ENCODE assay signal across 17 cellular contexts in the genomic region with DNA sequence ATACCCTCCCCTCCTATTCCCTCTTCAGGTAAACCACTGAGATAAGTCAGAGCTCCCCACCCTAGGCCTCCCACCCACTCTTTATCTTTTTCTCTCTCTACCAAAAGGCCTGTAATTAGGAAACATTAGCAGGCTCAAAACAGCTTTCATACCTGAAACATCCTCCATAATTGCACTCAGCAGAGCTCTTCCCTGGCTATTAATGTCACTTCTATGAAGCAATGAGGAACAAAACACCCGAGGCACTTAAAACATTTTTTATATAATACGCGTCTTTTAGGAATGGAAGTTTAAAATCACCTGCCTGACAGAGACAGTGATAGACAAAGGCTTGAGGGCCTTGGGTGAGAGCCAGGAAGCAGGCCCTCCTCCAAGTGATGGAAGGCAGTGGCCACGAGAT.
"Had no signal": no experiment of that assay in that cellular context is flagged by ENCODE, and none has a peak within 500 bp of the region (broad histone marks: within the 10 kb centered on the region; RNA-seq: fewer than 3 reads in every experiment).

No MANE protein-coding gene starts in this region.

- H3K4me1 Mint-ChIP-seq: activated naive CD8-positive, alpha-beta T cell treated with anti-CD3 and anti-CD28 coated beads, Interleukin-2, amount 50 U/mL, for 24 hours had no signal

- H3K9me3 ChIP-seq: transverse colon, uterus had no signal

- H3K36me3 Mint-ChIP-seq: brain; mesothelial cell of epicardium; natural killer cell treated with Interleukin-12 subunit alpha and Interleukin-12 subunit beta and Interleukin-15 and Interleukin-18, amount 100 ng/mL, for 72 hours had no signal

- H3K27me3 ChIP-seq: transverse colon, uterus had no signal

- DNase-seq: activated CD4-positive, alpha-beta T cell treated with anti-CD3 and anti-CD28 coated beads, Interleukin-2, amount 50 U/mL, for 1 hour; activated CD4-positive, CD25-positive, alpha-beta regulatory T cell treated with anti-CD3 and anti-CD28 coated beads, Interleukin-2, amount 50 U/mL, for 72 hours; activated CD8-positive, alpha-beta memory T cell treated with anti-CD3 and anti-CD28 coated beads, Interleukin-2, amount 50 U/mL, for 4 hours; activated naive CD4-positive, alpha-beta T cell treated with anti-CD3 and anti-CD28 coated beads for 36 hours; activated naive CD8-positive, alpha-beta T cell treated with anti-CD3 and anti-CD28 coated beads, Interleukin-2, amount 50 U/mL, for 24 hours; activated T-cell treated with anti-CD3 and anti-CD28 coated beads, Interleukin-2, amount 50 U/mL, for 4 hours; anterior cingulate cortex; foreskin melanocyte; occipital lobe; stimulated activated CD4-positive, alpha-beta T cell treated with anti-CD3 and anti-CD28 coated beads, Interleukin-2, amount 100 ng/mL, for 24 hours; transverse colon; uterus had no signal

- H3K27ac Mint-ChIP-seq: activated naive CD4-positive, alpha-beta T cell treated with anti-CD3 and anti-CD28 coated beads for 36 hours; activated naive CD8-positive, alpha-beta T cell treated with anti-CD3 and anti-CD28 coated beads, Interleukin-2, amount 50 U/mL, for 24 hours; mesothelial cell of epicardium; natural killer cell treated with Interleukin-12 subunit alpha and Interleukin-12 subunit beta and Interleukin-15 and Interleukin-18, amount 100 ng/mL, for 72 hours; stimulated activated naive CD8-positive, alpha-beta T cell treated with anti-CD3 and anti-CD28 coated beads, Interleukin-15, Interleukin-2, amounts not matched to agents 100 ng/mL and 50 ng/mL, for 24 hours had no signal

- H3K4me1 ChIP-seq: transverse colon, uterus had no signal

- H3K36me3 ChIP-seq: transverse colon, uterus had no signal

- H3K4me3 ChIP-seq: transverse colon, uterus had no signal

- ATAC-seq: activated naive CD8-positive, alpha-beta T cell treated with anti-CD3 and anti-CD28 coated beads, Interleukin-2, amount 50 U/mL, for 24 hours; activated T-cell treated with anti-CD3 and anti-CD28 coated beads, Interleukin-2, amount 50 U/mL, for 4 hours; natural killer cell treated with Interleukin-12 subunit alpha and Interleukin-12 subunit beta and Interleukin-15 and Interleukin-18, amount 100 ng/mL, for 72 hours had no signal

- H3K27ac ChIP-seq: transverse colon, VCaP had no signal

- H3K27me3 Mint-ChIP-seq: activated naive CD8-positive, alpha-beta T cell treated with anti-CD3 and anti-CD28 coated beads, Interleukin-2, amount 50 U/mL, for 24 hours; brain; natural killer cell treated with Interleukin-12 subunit alpha and Interleukin-12 subunit beta and Interleukin-15 and Interleukin-18, amount 100 ng/mL, for 72 hours; stimulated activated naive CD8-positive, alpha-beta T cell treated with anti-CD3 and anti-CD28 coated beads, Interleukin-15, Interleukin-2, amounts not matched to agents 100 ng/mL and 50 ng/mL, for 24 hours had no signal

- H3K4me3 Mint-ChIP-seq: activated naive CD4-positive, alpha-beta T cell treated with anti-CD3 and anti-CD28 coated beads for 36 hours; activated naive CD8-positive, alpha-beta T cell treated with anti-CD3 and anti-CD28 coated beads, Interleukin-2, amount 50 U/mL, for 24 hours; activated T-cell treated with anti-CD3 and anti-CD28 coated beads, Interleukin-2, amount 50 U/mL, for 4 hours; brain; mesothelial cell of epicardium; natural killer cell treated with Interleukin-12 subunit alpha and Interleukin-12 subunit beta and Interleukin-15 and Interleukin-18, amount 100 ng/mL, for 72 hours; stimulated activated naive CD8-positive, alpha-beta T cell treated with anti-CD3 and anti-CD28 coated beads, Interleukin-15, Interleukin-2, amounts not matched to agents 100 ng/mL and 50 ng/mL, for 24 hours had no signal

- H3K9me3 Mint-ChIP-seq: activated naive CD4-positive, alpha-beta T cell treated with anti-CD3 and anti-CD28 coated beads for 36 hours; activated naive CD8-positive, alpha-beta T cell treated with anti-CD3 and anti-CD28 coated beads, Interleukin-2, amount 50 U/mL, for 24 hours; activated T-cell treated with anti-CD3 and anti-CD28 coated beads, Interleukin-2, amount 50 U/mL, for 4 hours; mesothelial cell of epicardium; natural killer cell treated with Interleukin-12 subunit alpha and Interleukin-12 subunit beta and Interleukin-15 and Interleukin-18, amount 100 ng/mL, for 72 hours; stimulated activated naive CD8-positive, alpha-beta T cell treated with anti-CD3 and anti-CD28 coated beads, Interleukin-15, Interleukin-2, amounts not matched to agents 100 ng/mL and 50 ng/mL, for 24 hours had no signal
